ENCODE assay signal across 11 cellular contexts in genomic region chr17:74746922-74747321, GRCh38. TPM values are rescaled to one million over a fixed set of nuclear protein-coding genes. Genes with fewer than 3 reads are reported as not detected.
DNase-seq lines count a peak whose midpoint lies in the region; ATAC-seq, FAIRE-seq and TF ChIP-seq lines count a peak whose summit lies in the region.
"Had no signal": no experiment of that assay in that cellular context is flagged by ENCODE, and none has a peak within 500 bp of the region (broad histone marks: within the 10 kb centered on the region; RNA-seq: fewer than 3 reads in every experiment).

No MANE protein-coding gene starts in this region.

- no peak overlapping the region for H3K4me2 ChIP-seq in GM12878 (ENCODE audit: control insufficient read depth, insufficient read depth)

- TF ChIP-seq CTCF in GM12878 (IDR thresholded peaks at IDR 0.05 in 2 of 3, conservative IDR thresholded peaks at IDR 0.05 in 1 of 3; ENCODE audit: control insufficient read depth in 2 of 3, extremely low read depth in 1 of 3, insufficient read depth in 1 of 3, low read depth in 3 of 3, low read length in 3 of 3): no peak
- TF ChIP-seq CTCF in nephron progenitor cell (IDR thresholded peaks at IDR 0.05): no peak

- H3K4me3 ChIP-seq in GM12878: no peak overlapping the region
- H3K4me3 ChIP-seq: pancreas had no signal

- in situ Hi-C loops in GM12878 (cut with MboI): no loop called here

- RAD21 ChIA-PET in GM12878 (lab: Charles Lee; ENCODE audit: unreplicated experiment): interaction anchor here (1.1 to 3.0 kb wide), 10 partner anchors 9 to 115 kb away, joined by 3 to 30 read pairs (median 10); partner anchors contain the start of genes NAT9 and RAB37

- peaks cover 80% of the 10 kb centered on the region for H3K4me1 Mint-ChIP-seq in nephron progenitor cell

- no peak overlapping the region for H3K9ac ChIP-seq in GM12878 (ENCODE audit: control insufficient read depth, insufficient read depth, low read length)

- POLR2A ChIA-PET in GM12878 (lab: Charles Lee): interaction anchor here (0.6 to 3.1 kb wide), 7 partner anchors 9 to 436 kb away, joined by 3 to 22 read pairs (median 4); partner anchors contain the start of genes NAT9, RAB37 and SUMO2

- intact Hi-C loops in GM12878 (cut with micrococcal nuclease; ENCODE audit: unreplicated experiment): no loop called here

- no peak overlapping the region for H3K27ac ChIP-seq in GM12878 (ENCODE audit: control insufficient read depth, insufficient read depth)

- no TSS peak for BruUV-seq in GM12878 (replicated peaks; lab: Mats Ljungman, UMichigan)

- H4K20me1 ChIP-seq in GM12878 (ENCODE audit: control insufficient read depth, insufficient read depth): no peaks in the 10 kb centered on the region

- no peak for ATAC-seq in GM12878
- ATAC-seq in GM19328 (IDR thresholded peaks at IDR 0.05; ENCODE audit: unreplicated experiment): no peak
- no peak for ATAC-seq in HG03565 (IDR thresholded peaks at IDR 0.05; ENCODE audit: unreplicated experiment)
- ATAC-seq: pancreas had no signal

- no peak for TF ChIP-seq RAD21 in GM12878 (IDR thresholded peaks at IDR 0.05; ENCODE audit: insufficient read depth, low read depth, low read length)

- peak; percentile 57 for DNase-seq in EH (ENCODE audit: low read depth)
- DNase-seq in MV-4-11 (lab: John Stamatoyannopoulos, UW): peak; percentile 59
- no peak for DNase-seq in GM12878 (ENCODE audit: low read depth, low spot score)
- peak; percentile 58 for DNase-seq in nephron progenitor cell
- no peak for DNase-seq in epidermal melanocyte (ENCODE audit: insufficient read length, low spot score)
- DNase-seq in cerebellar cortex (ENCODE audit: low spot score): no peak
- DNase-seq: T-helper 9 cell had no signal

- peak overlapping the region; percentile 59 for H3K4me3 Mint-ChIP-seq in nephron progenitor cell

- peaks cover 33% of the 10 kb centered on the region for H3K79me2 ChIP-seq in GM12878 (ENCODE audit: control insufficient read depth, insufficient read depth, low read length)

- no peak for TF ChIP-seq POLR2A in GM12878 (IDR thresholded peaks at IDR 0.05; ENCODE audit: low read depth, low read length)

- H3K36me3 ChIP-seq in GM12878 (ENCODE audit: control insufficient read depth in 2 of 2, insufficient read depth in 2 of 2, low read length in 1 of 2): no peaks in the 10 kb centered on the region
- H3K36me3 ChIP-seq: pancreas had no signal

- TF ChIP-seq EP300 in GM12878 (IDR thresholded peaks at IDR 0.05; ENCODE audit: borderline replicate concordance in 1 of 2, control insufficient read depth in 1 of 2, low read depth in 2 of 2, low read length in 2 of 2): no peak

- peaks cover 20% of the 10 kb centered on the region for H3K4me1 ChIP-seq in GM12878 (ENCODE audit: control insufficient read depth, insufficient read depth, low read length)

- peak; percentile 56 for FAIRE-seq in GM12878 (lab: Jason Lieb, UNC)
- FAIRE-seq: pancreas had no signal

- no peak overlapping the region for H2AFZ ChIP-seq in GM12878 (ENCODE audit: control insufficient read depth, low read depth, low read length)

- SMC1A ChIA-PET in GM12878 (lab: Charles Lee; ENCODE audit: uncharacterized antibody, unreplicated experiment): interaction anchor here (0.8 to 3.3 kb wide), 8 partner anchors 10 to 214 kb away, joined by 3 to 15 read pairs (median 8); partner anchors contain the start of genes FDXR and RAB37

- no peaks in the 10 kb centered on the region for H3K36me3 Mint-ChIP-seq in nephron progenitor cell (ENCODE audit: low read depth)

- WGBS in GM12878 (ENCODE audit: insufficient coverage, insufficient replicate concordance, low lambda C conversion rate, missing lambda C conversion rate): 86% methylated on average over 6 of the region's 6 CpGs

- no peaks in the 10 kb centered on the region for H3K27me3 ChIP-seq in GM12878 (replicated peaks in 1 of 2; ENCODE audit: control insufficient read depth in 2 of 2, insufficient read depth in 2 of 2, low read length in 1 of 2)
- H3K27me3 ChIP-seq: pancreas had no signal

- no peaks in the 10 kb centered on the region for H3K9me3 ChIP-seq in GM12878 (replicated peaks; ENCODE audit: control insufficient read depth, insufficient read depth, low read length)
- H3K9me3 ChIP-seq: pancreas had no signal

- H3K9me3 Mint-ChIP-seq in nephron progenitor cell: no peaks in the 10 kb centered on the region

- H3K27ac Mint-ChIP-seq in nephron progenitor cell: peak overlapping the region; percentile 89

- H3K27me3 Mint-ChIP-seq in nephron progenitor cell (ENCODE audit: low read depth, poor library complexity): peaks cover 6% of the 10 kb centered on the region

- CTCF ChIA-PET in GM12878 (lab: Yijun Ruan, JAX): interaction anchor here (0.9 to 4.5 kb wide), 13 partner anchors 8 to 214 kb away, joined by 3 to 98 read pairs (median 26); partner anchors contain the start of genes GRIN2C, NAT9 and RAB37

TF ChIP-seq in GM12878, 131 proteins besides CTCF, POLR2A, EP300 and RAD21 (continues in another document):
- no peak for TF ChIP-seq RAD51 (IDR thresholded peaks at IDR 0.05)

RNA-seq across cellular contexts. Expression of gene NHERF1, which starts 1.5 kb away (rescaled TPM):
- 10.8 and 11.9 TPM in 2 replicates for total RNA-seq in GM12878 (2013; cell fraction: nucleolus; rRNA removed)
- total RNA-seq in GM12878 (2014; rRNA removed): 24.7 and 27.4 TPM in 2 replicates
- 21.5 and 23.5 TPM in 2 replicates for total RNA-seq in GM12878 (2014; rRNA removed; fragmentation: Illumina TruSeq; extraction: Trizol)
- total RNA-seq in GM12878 (2021): 52.9 and 53.2 TPM in 2 replicates
- 13.3 TPM for polyA plus RNA-seq in GM12878 (2011; ENCODE audit: low read depth)
- 35.4 and 61.6 TPM in 2 replicates for polyA plus RNA-seq in GM12878 (2011; rRNA removed)
- 72.8 and 76.3 TPM in 2 replicates for polyA plus RNA-seq in GM12878 (2011; cell fraction: cytosol; rRNA removed)
- polyA plus RNA-seq in GM12878 (2011; cell fraction: nucleus; rRNA removed): 42.6 and 58.8 TPM in 2 replicates
- 27.8 and 28.5 TPM in 2 replicates for polyA plus RNA-seq in GM12878 (2012)
- polyA plus RNA-seq in GM12878 (2014; fragmentation: Illumina TruSeq; extraction: Trizol): 21.5 and 39.2 TPM in 2 replicates
- polyA plus RNA-seq in GM12878 (2014; fragmentation: Nextera tagmentation; extraction: Ambion mirVana): 10 to 100 TPM; 13.4 to 14.3 TPM
- 38.8 and 41.3 TPM in 2 replicates for polyA plus RNA-seq in GM12878 (2014; rRNA removed)
- 10 to 100 TPM; 57.3 to 61.2 TPM for polyA plus RNA-seq in GM12878 (2016; fragmentation: Nextera tagmentation; extraction: Ambion mirVana)
- 49.8 and 66.4 TPM in 2 replicates for polyA minus RNA-seq in GM12878 (2011; rRNA and poly(A)+ RNA removed)
- polyA minus RNA-seq in GM12878 (2011; cell fraction: cytosol; rRNA and poly(A)+ RNA removed): 24.6 and 28.6 TPM in 2 replicates
- 8.5 and 14.5 TPM in 2 replicates for polyA minus RNA-seq in GM12878 (2011; cell fraction: nucleus; rRNA and poly(A)+ RNA removed)

RNA-seq across cellular contexts. Expression of gene RAB37, which starts 9.9 kb away (rescaled TPM):
- 7.8 and 10.2 TPM in 2 replicates for total RNA-seq in GM12878 (2013; cell fraction: nucleolus; rRNA removed)
- 1.1 and 1.5 TPM in 2 replicates for total RNA-seq in GM12878 (2014; rRNA removed)
- total RNA-seq in GM12878 (2014; rRNA removed; fragmentation: Illumina TruSeq; extraction: Trizol): 1.7 and 2.0 TPM in 2 replicates
- total RNA-seq in GM12878 (2021): 2.3 and 2.7 TPM in 2 replicates
- polyA plus RNA-seq in GM12878 (2011; ENCODE audit: low read depth): 9.9 TPM
- polyA plus RNA-seq in GM12878 (2011; rRNA removed): 4.5 and 5.6 TPM in 2 replicates
- 4.4 and 4.5 TPM in 2 replicates for polyA plus RNA-seq in GM12878 (2011; cell fraction: cytosol; rRNA removed)
- polyA plus RNA-seq in GM12878 (2011; cell fraction: nucleus; rRNA removed): 4.2 and 8.4 TPM in 2 replicates
- 11.4 and 11.9 TPM in 2 replicates for polyA plus RNA-seq in GM12878 (2012)
- polyA plus RNA-seq in GM12878 (2014; fragmentation: Illumina TruSeq; extraction: Trizol): 1.9 and 3.1 TPM in 2 replicates
- polyA plus RNA-seq in GM12878 (2014; fragmentation: Nextera tagmentation; extraction: Ambion mirVana): under 1 TPM; 0.48 to 0.97 TPM
- polyA plus RNA-seq in GM12878 (2014; rRNA removed): 3.6 and 5.6 TPM in 2 replicates
- polyA plus RNA-seq in GM12878 (2016; fragmentation: Nextera tagmentation; extraction: Ambion mirVana): 1 to 10 TPM; 1.6 to 1.7 TPM
- 2.7 and 4.6 TPM in 2 replicates for polyA minus RNA-seq in GM12878 (2011; rRNA and poly(A)+ RNA removed)
- 1.1 and 1.9 TPM in 2 replicates for polyA minus RNA-seq in GM12878 (2011; cell fraction: cytosol; rRNA and poly(A)+ RNA removed)
- polyA minus RNA-seq in GM12878 (2011; cell fraction: nucleus; rRNA and poly(A)+ RNA removed): 0.48 and 0.86 TPM in 2 replicates
- total RNA-seq: glomerular endothelial cell had no signal

RNA-seq across cellular contexts. Expression of gene NAT9, which starts 29.2 kb away (rescaled TPM):
- 68.1 and 91.4 TPM in 2 replicates for total RNA-seq in GM12878 (2013; cell fraction: nucleolus; rRNA removed)
- total RNA-seq in GM12878 (2014; rRNA removed): 16.3 and 16.7 TPM in 2 replicates
- total RNA-seq in GM12878 (2014; rRNA removed; fragmentation: Illumina TruSeq; extraction: Trizol): 27.5 and 28.0 TPM in 2 replicates
- total RNA-seq in GM12878 (2021): 44.8 and 45.3 TPM in 2 replicates
- polyA plus RNA-seq in GM12878 (2011; ENCODE audit: low read depth): 36.0 TPM
- polyA plus RNA-seq in GM12878 (2011; rRNA removed): 23.2 and 26.7 TPM in 2 replicates
- polyA plus RNA-seq in GM12878 (2011; cell fraction: cytosol; rRNA removed): 31.5 and 40.8 TPM in 2 replicates
- polyA plus RNA-seq in GM12878 (2011; cell fraction: nucleus; rRNA removed): 150 and 164 TPM in 2 replicates
- 40.0 and 45.4 TPM in 2 replicates for polyA plus RNA-seq in GM12878 (2012)
- polyA plus RNA-seq in GM12878 (2014; fragmentation: Illumina TruSeq; extraction: Trizol): 17.9 and 26.4 TPM in 2 replicates
- 1 to 10 TPM; 3.5 to 4.5 TPM for polyA plus RNA-seq in GM12878 (2014; fragmentation: Nextera tagmentation; extraction: Ambion mirVana)
- 43.2 and 46.4 TPM in 2 replicates for polyA plus RNA-seq in GM12878 (2014; rRNA removed)
- 10 to 100 TPM; 33.9 to 36.4 TPM for polyA plus RNA-seq in GM12878 (2016; fragmentation: Nextera tagmentation; extraction: Ambion mirVana)
- polyA minus RNA-seq in GM12878 (2011; rRNA and poly(A)+ RNA removed): 18.9 and 36.0 TPM in 2 replicates
- 6.5 and 9.3 TPM in 2 replicates for polyA minus RNA-seq in GM12878 (2011; cell fraction: cytosol; rRNA and poly(A)+ RNA removed)
- polyA minus RNA-seq in GM12878 (2011; cell fraction: nucleus; rRNA and poly(A)+ RNA removed): 29.6 and 34.8 TPM in 2 replicates

RNA-seq across cellular contexts. Expression of gene CD300LF, which starts 34.2 kb away (rescaled TPM):
- total RNA-seq in GM12878 (2013; cell fraction: nucleolus; rRNA removed): not detected in 2 replicates
- total RNA-seq in GM12878 (2014; rRNA removed): not detected in 2 replicates
- not detected in 2 replicates for total RNA-seq in GM12878 (2014; rRNA removed; fragmentation: Illumina TruSeq; extraction: Trizol)
- total RNA-seq in GM12878 (2021): not detected in 2 replicates
- polyA plus RNA-seq in GM12878 (2011; ENCODE audit: low read depth): not detected
- 0.15 TPM in 1 of 2 replicates, not detected in the other for polyA plus RNA-seq in GM12878 (2011; rRNA removed)
- polyA plus RNA-seq in GM12878 (2011; cell fraction: cytosol; rRNA removed): not detected in 2 replicates
- polyA plus RNA-seq in GM12878 (2011; cell fraction: nucleus; rRNA removed): not detected in 2 replicates
- polyA plus RNA-seq in GM12878 (2012): not detected in 2 replicates
- polyA plus RNA-seq in GM12878 (2014; fragmentation: Illumina TruSeq; extraction: Trizol): not detected in 2 replicates
- polyA plus RNA-seq in GM12878 (2014; fragmentation: Nextera tagmentation; extraction: Ambion mirVana): not detected
- polyA plus RNA-seq in GM12878 (2014; rRNA removed): not detected in 2 replicates
- not detected for polyA plus RNA-seq in GM12878 (2016; fragmentation: Nextera tagmentation; extraction: Ambion mirVana)
- not detected in 2 replicates for polyA minus RNA-seq in GM12878 (2011; rRNA and poly(A)+ RNA removed)
- not detected in 2 replicates for polyA minus RNA-seq in GM12878 (2011; cell fraction: cytosol; rRNA and poly(A)+ RNA removed)
- not detected in 2 replicates for polyA minus RNA-seq in GM12878 (2011; cell fraction: nucleus; rRNA and poly(A)+ RNA removed)
- total RNA-seq: glomerular endothelial cell had no signal

Comparison
In these comparisons a context has a peak if more than half of its experiments do, and no peak if none do; other contexts are left out.
1. DNase-seq: peak in EH (single experiment), MV-4-11 (single experiment) and nephron progenitor cell (single experiment); none in GM12878 (single experiment), epidermal melanocyte (single experiment) and cerebellar cortex (single experiment).